15 cellular contexts compared by ENCODE assay signal in genomic region chr13:44267966-44268365, GRCh38.
DNase-seq lines count a peak whose midpoint lies in the region; ATAC-seq, FAIRE-seq and TF ChIP-seq lines count a peak whose summit lies in the region.
"Had no signal": no experiment of that assay in that cellular context is flagged by ENCODE, and none has a peak within 500 bp of the region (broad histone marks: within the 10 kb centered on the region; RNA-seq: fewer than 3 reads in every experiment).

No MANE protein-coding gene starts in this region.

- intact Hi-C loops in IMR-90 (cut with micrococcal nuclease): no loop called here

- H3K9me3 ChIP-seq in IMR-90 (ENCODE audit: control insufficient read depth, insufficient read depth, low read length) (no peaks in the 10 kb centered on the region), keratinocyte (ENCODE audit: control insufficient read depth, low read depth, low read length) (no peaks in the 10 kb centered on the region)
- H3K9me3 ChIP-seq: upper lobe of left lung had no signal

- FAIRE-seq in keratinocyte (lab: Jason Lieb, UNC): peak; percentile 98
- FAIRE-seq: A204.1, colon, TTC549 had no signal

- no peak overlapping the region; the same call in 1 of the 2 replicates for H3K4ac ChIP-seq in IMR-90 (ENCODE audit: low read depth, low read length)

- H3K18ac ChIP-seq in IMR-90 (ENCODE audit: low read depth, low read length): no peak overlapping the region

- no peak for TF ChIP-seq POLR2A in IMR-90 (IDR thresholded peaks at IDR 0.05; ENCODE audit: low read depth, low read length)

- CTCF ChIA-PET in IMR-90 (lab: Yijun Ruan, JAX): no interaction called here

- H3K14ac ChIP-seq in IMR-90 (replicated peaks; ENCODE audit: low read depth, low read length): peak overlapping the region; percentile 42

- H3K4me2 ChIP-seq in IMR-90 (ENCODE audit: low read depth, low read length) (no peak overlapping the region), keratinocyte (ENCODE audit: control insufficient read depth, extremely low read depth, insufficient read depth, low read depth, low read length) (peak overlapping the region; percentile 45)
- H3K4me2 ChIP-seq: neural progenitor cell had no signal

- H4K5ac ChIP-seq in IMR-90 (ENCODE audit: low read depth, low read length): no peak overlapping the region

- DNase-seq in A172 (ENCODE audit: low spot score) (peak; percentile 88), IMR-90 (peak; percentile 80), brain microvascular endothelial cell (peak; percentile 67), keratinocyte (ENCODE audit: low read depth, low spot score) (peak; percentile 41), T1000 (lab: John Stamatoyannopoulos, UW) (no peak), NCI-H1417 (lab: John Stamatoyannopoulos, UW) (no peak), GM10266 (ENCODE audit: extremely low spot score) (no peak)
- DNase-seq: activated naive CD4-positive, alpha-beta T cell; NCI-H510A; upper lobe of left lung had no signal

- no peak for TF ChIP-seq RAD21 in IMR-90 (IDR thresholded peaks at IDR 0.05; ENCODE audit: low read length)

- H3K27me3 ChIP-seq in IMR-90 (ENCODE audit: control insufficient read depth, insufficient read depth, low read length) (no peaks in the 10 kb centered on the region), brain microvascular endothelial cell (replicated peaks) (no peaks in the 10 kb centered on the region), keratinocyte (ENCODE audit: control insufficient read depth, extremely low read depth, insufficient read depth, low read length) (no peaks in the 10 kb centered on the region)
- H3K27me3 ChIP-seq: neural progenitor cell, upper lobe of left lung had no signal

- H3K56ac ChIP-seq in IMR-90 (ENCODE audit: extremely low read depth, insufficient read depth, low read length): no peak overlapping the region

- dilution Hi-C loops in IMR-90 (cut with HindIII; ENCODE audit: low sequenced_read_pairs, unreplicated experiment) (no loop called here), keratinocyte (cut with MboI; ENCODE audit: extremely low pct_ligation_motif_present, low sequenced_read_pairs) (no loop called here)

- H4K91ac ChIP-seq in IMR-90 (ENCODE audit: insufficient read depth, low read depth, low read length): no peak overlapping the region

- H2BK15ac ChIP-seq in IMR-90 (ENCODE audit: low read depth, low read length): 0 out of 3 replicates have a peak overlapping the region, but pooled peaks have one; percentile 70

- H4K20me1 ChIP-seq in IMR-90 (ENCODE audit: insufficient read depth, low read length) (no peaks in the 10 kb centered on the region), keratinocyte (ENCODE audit: control insufficient read depth, extremely low read depth, insufficient read depth, low read length) (no peaks in the 10 kb centered on the region)

- in situ Hi-C loops in IMR-90 (cut with MboI; ENCODE audit: low sequenced_read_pairs): no loop called here
- in situ Hi-C loops in brain microvascular endothelial cell (cut with HindIII; ENCODE audit: low pct_ligation_motif_present, low sequenced_read_pairs): no loop called here

- H2BK120ac ChIP-seq in IMR-90 (ENCODE audit: low read depth, low read length): peak overlapping the region; percentile 76; the same call in 1 of the 2 replicates

- no peak overlapping the region for H3K27ac ChIP-seq in IMR-90 (ENCODE audit: insufficient read depth, low read length)
- H3K27ac ChIP-seq in brain microvascular endothelial cell: peak overlapping the region; percentile 25
- peak overlapping the region; percentile 83 for H3K27ac ChIP-seq in keratinocyte (ENCODE audit: control insufficient read depth, insufficient read depth, low read length)
- H3K27ac ChIP-seq: neural progenitor cell, upper lobe of left lung had no signal

- no TSS peak for BruUV-seq in IMR-90 (replicated peaks; lab: Mats Ljungman, UMichigan)

- no peak overlapping the region for H2BK5ac ChIP-seq in IMR-90 (ENCODE audit: low read depth, low read length, poor library complexity, severe bottlenecking)

- H3K9ac ChIP-seq in IMR-90 (ENCODE audit: low read depth, low read length) (no peak overlapping the region), keratinocyte (ENCODE audit: control insufficient read depth, extremely low read depth, insufficient read depth, low read length) (peak overlapping the region; percentile 51)
- H3K9ac ChIP-seq: neural progenitor cell had no signal

- no peaks in the 10 kb centered on the region for H3K79me1 ChIP-seq in IMR-90 (ENCODE audit: low read depth in 1 of 2, low read length in 2 of 2)

- H2AK9ac ChIP-seq in IMR-90 (replicated peaks; ENCODE audit: low read depth, low read length, poor library complexity): no peak overlapping the region

- H3K4me3 ChIP-seq in IMR-90 (ENCODE audit: insufficient read depth, low read depth, low read length) (no peak overlapping the region), brain microvascular endothelial cell (ENCODE audit: low read depth, low read length) (no peak overlapping the region), keratinocyte (ENCODE audit: control insufficient read depth in 2 of 3, extremely low read depth in 1 of 3, insufficient read depth in 2 of 3, low read depth in 1 of 3, low read length in 3 of 3) (no peak overlapping the region)
- H3K4me3 ChIP-seq: neural progenitor cell, upper lobe of left lung had no signal

- no peak overlapping the region for H2AK5ac ChIP-seq in IMR-90 (ENCODE audit: low read depth, low read length)

- no peak overlapping the region for H2AFZ ChIP-seq in IMR-90 (replicated peaks; ENCODE audit: low read length, poor library complexity)
- H2AFZ ChIP-seq in keratinocyte (ENCODE audit: control insufficient read depth, low read length): no peak overlapping the region
- H2AFZ ChIP-seq: neural progenitor cell had no signal

- H3K23ac ChIP-seq in IMR-90 (ENCODE audit: low read depth, low read length): no peak overlapping the region

- H3K36me3 ChIP-seq in IMR-90 (ENCODE audit: control insufficient read depth, insufficient read depth, low read length) (no peaks in the 10 kb centered on the region), brain microvascular endothelial cell (replicated peaks) (no peaks in the 10 kb centered on the region), keratinocyte (ENCODE audit: control insufficient read depth in 2 of 2, extremely low read depth in 1 of 2, insufficient read depth in 2 of 2, low read length in 2 of 2) (no peaks in the 10 kb centered on the region)
- H3K36me3 ChIP-seq: neural progenitor cell, upper lobe of left lung had no signal

- WGBS in IMR-90 (ENCODE audit: extremely low coverage in 2 of 2, insufficient read length in 1 of 2), 2 experiments: no CpG with 5 or more reads among the region's 4 CpGs

- no peaks in the 10 kb centered on the region for H3K79me2 ChIP-seq in keratinocyte (ENCODE audit: control insufficient read depth, insufficient read depth, low read length)

- peak overlapping the region in 1 of 2 experiments; percentile 11; a peak in 1 of 4 replicates for H4K8ac ChIP-seq in IMR-90 (ENCODE audit: low read depth in 2 of 2, low read length in 2 of 2)

- TF ChIP-seq CTCF in IMR-90 (conservative IDR thresholded peaks at IDR 0.05; ENCODE audit: low read depth, low read length) (no peak), brain microvascular endothelial cell (IDR thresholded peaks at IDR 0.05; ENCODE audit: low read depth, low read length, missing control alignments) (no peak), keratinocyte (optimal IDR thresholded peaks at IDR 0.05 in 1 of 3, IDR thresholded peaks at IDR 0.05 in 1 of 3, conservative IDR thresholded peaks at IDR 0.05 in 1 of 3; ENCODE audit: extremely low read depth in 1 of 3, insufficient read depth in 2 of 3, low read length in 3 of 3) (no peak), GM10266 (IDR thresholded peaks at IDR 0.05; ENCODE audit: control insufficient read depth, insufficient read depth, low read depth, missing control alignments) (no peak)

- H3K4me1 ChIP-seq in IMR-90 (ENCODE audit: control insufficient read depth, insufficient read depth, low read length): peaks cover 26% of the 10 kb centered on the region
- peaks cover 18% of the 10 kb centered on the region for H3K4me1 ChIP-seq in keratinocyte (ENCODE audit: control insufficient read depth, extremely low read depth, insufficient read depth, low read length)
- H3K4me1 ChIP-seq: neural progenitor cell had no signal

- peak; percentile 63 for ATAC-seq in IMR-90 (ENCODE audit: low read depth)
- no peak for ATAC-seq in HG03025 (IDR thresholded peaks at IDR 0.05; ENCODE audit: low FRiP score, unreplicated experiment)

- H3K9me1 ChIP-seq in IMR-90 (ENCODE audit: insufficient read depth, low read length) (peaks cover 25% of the 10 kb centered on the region), keratinocyte (ENCODE audit: control insufficient read depth, extremely low read depth, insufficient read depth, low read length) (no peaks in the 10 kb centered on the region)

- peak overlapping the region; percentile 82 for H2BK20ac ChIP-seq in IMR-90 (ENCODE audit: low read depth, low read length)

- POLR2A ChIA-PET in IMR-90 (lab: Charles Lee; ENCODE audit: unreplicated experiment): no interaction called here

TF ChIP-seq in IMR-90, 13 proteins besides CTCF, POLR2A, EP300 and RAD21:
- TF ChIP-seq CEBPB (IDR thresholded peaks at IDR 0.05; ENCODE audit: low read depth, low read length) (peak; percentile 2; the same call in 1 of the 2 replicates), USF2 (IDR thresholded peaks at IDR 0.05; ENCODE audit: low read depth, low read length) (no peak), NFE2L2 (IDR thresholded peaks at IDR 0.05; ENCODE audit: low read depth, low read length) (no peak)

Comparison
In these comparisons a context has a peak if more than half of its experiments do, and no peak if none do; other contexts are left out.
1. DNase-seq: peak in A172 (single experiment), IMR-90 (single experiment), brain microvascular endothelial cell (single experiment) and keratinocyte (single experiment); none in T1000 (single experiment), NCI-H1417 (0 of 3) and GM10266 (single experiment).